ENCODE assay signal across 10 cellular contexts in the genomic region with DNA sequence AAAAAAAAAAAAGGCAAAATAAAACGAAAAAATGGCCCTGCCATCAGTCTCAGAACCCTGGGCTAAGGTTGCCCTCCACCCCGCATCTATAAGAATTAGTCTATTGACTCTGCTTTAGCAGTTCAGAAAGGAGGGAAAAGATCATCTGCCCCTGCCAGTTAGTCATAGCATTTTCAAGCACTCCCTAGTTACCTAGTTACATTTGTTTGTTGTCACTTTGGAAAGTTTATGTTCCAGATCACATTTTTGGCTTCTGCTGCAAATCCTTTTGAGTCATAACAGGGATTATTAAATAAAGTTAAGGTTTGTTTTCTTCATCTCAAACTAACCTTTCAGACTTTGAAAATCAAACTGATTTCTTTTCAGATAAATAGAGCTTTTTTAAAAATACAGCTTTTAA. TPM values are rescaled to one million over a fixed set of nuclear protein-coding genes. Genes with fewer than 3 reads are reported as not detected.
A peak's percentile ranks its signal among the peaks of the same experiment; 100 is the strongest.
DNase-seq lines count a peak whose midpoint lies in the region; ATAC-seq, FAIRE-seq and TF ChIP-seq lines count a peak whose summit lies in the region.
"Had no signal": no experiment of that assay in that cellular context is flagged by ENCODE, and none has a peak within 500 bp of the region (broad histone marks: within the 10 kb centered on the region; RNA-seq: fewer than 3 reads in every experiment).

No MANE protein-coding gene starts in this region.

- TF ChIP-seq CTCF in body of pancreas (IDR thresholded peaks at IDR 0.05) (no peak), thyroid gland (IDR thresholded peaks at IDR 0.05) (no peak)

- H3K9me3 Mint-ChIP-seq in activated CD4-positive, alpha-beta T cell treated with anti-CD3 and anti-CD28 coated beads, Interleukin-2, amount 10 ng/mL, durations not matched to agents 24 days and 14 days = no peaks in the 10 kb centered on the region

- H3K27me3 Mint-ChIP-seq in activated CD4-positive, alpha-beta T cell treated with anti-CD3 and anti-CD28 coated beads, Interleukin-2, amount 10 ng/mL, durations not matched to agents 24 days and 14 days = no peaks in the 10 kb centered on the region
- H3K27me3 Mint-ChIP-seq: activated naive CD8-positive, alpha-beta T cell had no signal

- H3K36me3 ChIP-seq in body of pancreas (replicated peaks in 1 of 2; ENCODE audit: insufficient read depth in 1 of 2, low read depth in 2 of 2) = peaks cover 0 to 24% of the 10 kb centered on the region in 2 donors
- peaks cover 30 to 37% of the 10 kb centered on the region in 2 donors for H3K36me3 ChIP-seq in thyroid gland

- H3K27ac Mint-ChIP-seq in activated CD4-positive, alpha-beta T cell treated with anti-CD3 and anti-CD28 coated beads, Interleukin-2, amount 10 ng/mL, durations not matched to agents 24 days and 14 days = no peak overlapping the region
- H3K27ac Mint-ChIP-seq: activated naive CD8-positive, alpha-beta T cell had no signal

- peak; percentile 51 for DNase-seq in HPDE6-E6E7 (ENCODE audit: extremely low spot score)
- peak in 1 of 4 donors; percentile 5 for DNase-seq in body of pancreas
- no peak for DNase-seq in thyroid gland
- no peak for DNase-seq in NCI-H128 (lab: John Stamatoyannopoulos, UW; ENCODE audit: unreplicated experiment)
- no peak for DNase-seq in activated CD4-positive, alpha-beta T cell treated with anti-CD3 and anti-CD28 coated beads, Interleukin-2, amount 10 ng/mL, durations not matched to agents 24 days and 14 days
- DNase-seq: NCI-H1048; stimulated activated CD4-positive, alpha-beta T cell treated with anti-CD3 and anti-CD28 coated beads, Interleukin-2, amount 100 ng/mL, for 24 hours had no signal

- intact Hi-C loops in body of pancreas (cut with DNase I) = no loop called here
- intact Hi-C loops in thyroid gland (cut with DNase I) = no loop called here
- intact Hi-C loops in activated CD4-positive, alpha-beta T cell treated with anti-CD3 and anti-CD28 coated beads, Interleukin-2, amount 10 ng/mL, durations not matched to agents 24 days and 14 days (cut with micrococcal nuclease) = no loop called here

- 73 to 75% methylated on average over 2 of the region's 2 CpGs for WGBS in body of pancreas, 2 donors
- WGBS in thyroid gland, 2 donors = 62% methylated on average over 2 of the region's 2 CpGs

- ATAC-seq in body of pancreas = peak; percentile 62
- no peak for ATAC-seq in GM21619 (IDR thresholded peaks at IDR 0.05; ENCODE audit: unreplicated experiment)

- FAIRE-seq in islet of Langerhans (lab: Jason Lieb, UNC) = peak; percentile 76

- peaks cover 16% of the 10 kb centered on the region for H3K4me1 ChIP-seq in body of pancreas
- H3K4me1 ChIP-seq in thyroid gland = peaks cover 5 to 19% of the 10 kb centered on the region in 2 donors

- H3K36me3 Mint-ChIP-seq in activated CD4-positive, alpha-beta T cell treated with anti-CD3 and anti-CD28 coated beads, Interleukin-2, amount 10 ng/mL, durations not matched to agents 24 days and 14 days (ENCODE audit: low read depth) = peaks cover 59% of the 10 kb centered on the region

- no peak overlapping the region for H3K4me3 Mint-ChIP-seq in activated CD4-positive, alpha-beta T cell treated with anti-CD3 and anti-CD28 coated beads, Interleukin-2, amount 10 ng/mL, durations not matched to agents 24 days and 14 days
- H3K4me3 Mint-ChIP-seq: activated naive CD8-positive, alpha-beta T cell had no signal

- no peak for TF ChIP-seq POLR2A in body of pancreas (IDR thresholded peaks at IDR 0.05)
- no peak for TF ChIP-seq POLR2A in thyroid gland (IDR thresholded peaks at IDR 0.05)

- H3K27me3 ChIP-seq in body of pancreas = no peaks in the 10 kb centered on the region
- no peaks in the 10 kb centered on the region for H3K27me3 ChIP-seq in thyroid gland

- H3K4me3 ChIP-seq in body of pancreas (no peak overlapping the region), thyroid gland (replicated peaks in 1 of 3) (no peak overlapping the region)

- H3K27ac ChIP-seq in body of pancreas (no peak overlapping the region), thyroid gland (peak overlapping the region in 2 of 3 donors; percentile 11 to 14)

- no peaks in the 10 kb centered on the region for H3K9me3 ChIP-seq in body of pancreas
- H3K9me3 ChIP-seq in thyroid gland = no peaks in the 10 kb centered on the region

- peaks cover 8% of the 10 kb centered on the region for H3K4me1 Mint-ChIP-seq in activated CD4-positive, alpha-beta T cell treated with anti-CD3 and anti-CD28 coated beads, Interleukin-2, amount 10 ng/mL, durations not matched to agents 24 days and 14 days

RNA-seq across cellular contexts. Expression of gene AQP7, which starts 52.1 kb away (rescaled TPM):
- total RNA-seq in body of pancreas = 10 to 100 TPM in 1 of 2 donors, 1 to 10 TPM in 1; 4.2 to 29.7 TPM
- total RNA-seq in thyroid gland = 1 to 10 TPM; 1.9 to 4.7 (median 2.5) TPM
- total RNA-seq in activated CD4-positive, alpha-beta T cell treated with anti-CD3 and anti-CD28 coated beads, Interleukin-2, amount 10 ng/mL, durations not matched to agents 24 days and 14 days = not detected in 2 replicates

RNA-seq across cellular contexts. Expression of gene NFX1, which starts 60.0 kb away (rescaled TPM):
- 10 to 100 TPM; 22.1 to 26.4 TPM for total RNA-seq in body of pancreas
- 10 to 100 TPM; 44.7 to 65.3 (median 49.8) TPM for total RNA-seq in thyroid gland
- total RNA-seq in activated CD4-positive, alpha-beta T cell treated with anti-CD3 and anti-CD28 coated beads, Interleukin-2, amount 10 ng/mL, durations not matched to agents 24 days and 14 days = 37.2 and 38.7 TPM in 2 replicates

Comparison
In these comparisons a context has a peak if more than half of its experiments do, and no peak if none do; other contexts are left out.
1. H3K27ac ChIP-seq: peak in thyroid gland (2 of 3); none in body of pancreas (0 of 4).